In the genomic region with DNA sequence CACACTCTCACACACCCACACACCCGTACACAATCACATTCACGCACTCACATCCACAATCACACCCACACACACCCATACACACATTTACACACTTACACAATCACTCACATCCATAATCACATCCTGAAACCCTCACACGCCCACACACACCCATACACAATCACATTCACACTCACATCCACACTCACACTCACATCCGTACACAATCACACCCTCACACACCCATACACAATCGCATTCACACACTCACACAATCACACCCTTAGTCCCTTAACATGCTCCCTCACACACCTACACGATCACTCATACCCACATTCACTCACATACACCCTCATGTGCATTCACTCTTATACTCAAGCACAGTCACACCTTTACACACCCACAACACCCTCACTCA, we compare ENCODE assay signal across 15 cellular contexts.
DNase-seq lines count a peak whose midpoint lies in the region; ATAC-seq, FAIRE-seq and TF ChIP-seq lines count a peak whose summit lies in the region.
"Had no signal": no experiment of that assay in that cellular context is flagged by ENCODE, and none has a peak within 500 bp of the region (broad histone marks: within the 10 kb centered on the region; RNA-seq: fewer than 3 reads in every experiment).

No MANE protein-coding gene starts in this region.

- H4K20me1 ChIP-seq in H1 (replicated peaks in 1 of 2; ENCODE audit: control insufficient read depth in 1 of 2, insufficient read depth in 2 of 2, low read length in 2 of 2) = peaks cover 0 to 6% of the 10 kb centered on the region in 2 experiments

- peak overlapping the region; percentile 22 for H3K56ac ChIP-seq in H1 (replicated peaks; ENCODE audit: insufficient read length, low read depth, low read length)

- peak overlapping the region; percentile 58 for H4K91ac ChIP-seq in H1 (replicated peaks; ENCODE audit: insufficient read length, low read length)

- H4K8ac ChIP-seq in H1 (ENCODE audit: extremely low read depth, insufficient read depth, low read length) = no peak overlapping the region

- TF ChIP-seq POLR2A in H1 (IDR thresholded peaks at IDR 0.05; ENCODE audit: control extremely low read depth in 1 of 2, low read depth in 2 of 2, low read length in 2 of 2) = no peak
- no peak for TF ChIP-seq POLR2A in esophagus muscularis mucosa (IDR thresholded peaks at IDR 0.05; ENCODE audit: low read depth)

- H3K18ac ChIP-seq in H1 (ENCODE audit: extremely low read depth, low read length) = no peak overlapping the region

- TF ChIP-seq EP300 in H1 (IDR thresholded peaks at IDR 0.05; ENCODE audit: borderline replicate concordance in 1 of 2, low read depth in 2 of 2, low read length in 2 of 2) (no peak), esophagus muscularis mucosa (IDR thresholded peaks at IDR 0.05) (no peak)

- TF ChIP-seq RAD21 in H1 (IDR thresholded peaks at IDR 0.05 in 1 of 2, conservative IDR thresholded peaks at IDR 0.05 in 1 of 2; ENCODE audit: low read depth in 2 of 2, low read length in 2 of 2) = no peak

- peaks cover 4% of the 10 kb centered on the region for H3K79me1 ChIP-seq in H1 (ENCODE audit: low read depth, low read length)

- H3K4me1 ChIP-seq in HEK293 (ENCODE audit: control insufficient read depth, insufficient read depth, low read length) (peaks cover 3% of the 10 kb centered on the region; the same call in 1 of the 2 replicates), H1 (replicated peaks in 1 of 4; ENCODE audit: control insufficient read depth in 3 of 4, insufficient read depth in 4 of 4, low read length in 3 of 4) (peaks cover 0 to 2% (median 0%) of the 10 kb centered on the region in 4 experiments; a peak in 1 of 7 replicates), tibial artery (peaks cover 0 to 17% (median 12%) of the 10 kb centered on the region in 4 donors), esophagus muscularis mucosa (peaks cover 13 to 44% (median 32%) of the 10 kb centered on the region in 4 donors)

- H2BK12ac ChIP-seq in H1 (ENCODE audit: low read depth, low read length) = peak overlapping the region; percentile 62

- H3K23me2 ChIP-seq in H1 (ENCODE audit: low read depth, low read length) = peaks cover 12% of the 10 kb centered on the region; the same call in 1 of the 2 replicates

- CTCF ChIA-PET in HEK293 (lab: Yijun Ruan, JAX) = no interaction called here
- CTCF ChIA-PET in RWPE1 (lab: Yijun Ruan, JAX) = interaction anchor here (0.7 kb wide), 1 partner anchor 14 kb away, joined by 3 read pairs; no protein-coding TSS in a partner anchor
- CTCF ChIA-PET in H1 (lab: Charles Lee; ENCODE audit: partially characterized antibody) = interaction anchor here (1.7 kb wide), 1 partner anchor 175 kb away, joined by 5 read pairs; no protein-coding TSS in a partner anchor

- H3K4me3 ChIP-seq in HEK293 (ENCODE audit: low read depth, low read length) (no peak overlapping the region), H1 (ENCODE audit: extremely low read depth in 1 of 4, insufficient read depth in 2 of 4, low read depth in 3 of 4, low read length in 4 of 4) (no peak overlapping the region), tibial artery (no peak overlapping the region), esophagus muscularis mucosa (no peak overlapping the region)
- H3K4me3 ChIP-seq: BLaER1 treated with 17β-estradiol and CSF1 and Interleukin-3, amounts not matched to agents 10 nM and 100 nM; HAP-1 had no signal

- H4K5ac ChIP-seq in H1 (ENCODE audit: insufficient read length, low read depth, low read length) = no peak overlapping the region

- POLR2A ChIA-PET in HEK293 (lab: Yijun Ruan, JAX) = no interaction called here
- POLR2A ChIA-PET in RWPE1 (lab: Yijun Ruan, JAX; ENCODE audit: low non-redundant PET) = no interaction called here
- POLR2A ChIA-PET in H1 (lab: Charles Lee; ENCODE audit: partially characterized antibody) = no interaction called here

- no peak for ATAC-seq in GM19351 (IDR thresholded peaks at IDR 0.05; ENCODE audit: unreplicated experiment)

- FAIRE-seq in H1 (lab: Jason Lieb, UNC) = no peak

- intact Hi-C loops in tibial artery (cut with DNase I; ENCODE audit: low total_unique reads) (no loop called here), esophagus muscularis mucosa (cut with DNase I) (loop anchor here (5.0 kb wide), 1 partner anchor 110 kb away; the partner anchor contains the start of gene ASAP2)

- H3K36me3 ChIP-seq in HEK293 (ENCODE audit: control insufficient read depth in 2 of 2, insufficient read depth in 1 of 2, low read length in 2 of 2) (peaks cover 0 to 2% of the 10 kb centered on the region in 2 experiments; a peak in 2 of 3 replicates), H1 (ENCODE audit: control insufficient read depth in 2 of 4, insufficient read depth in 4 of 4, low read length in 3 of 4) (no peaks in the 10 kb centered on the region; a peak in 1 of 8 replicates), tibial artery (peaks cover 0 to under 1% (median 0%) of the 10 kb centered on the region in 3 donors), esophagus muscularis mucosa (no peaks in the 10 kb centered on the region)
- H3K36me3 ChIP-seq: HAP-1 had no signal

- H3K79me2 ChIP-seq in H1 (ENCODE audit: control insufficient read depth in 1 of 2, insufficient read depth in 2 of 2, low read length in 2 of 2) = no peaks in the 10 kb centered on the region; a peak in 1 of 4 replicates

- H3K9me3 ChIP-seq in HEK293 (ENCODE audit: control insufficient read depth, insufficient read depth, low read depth, low read length) = no peaks in the 10 kb centered on the region
- H3K9me3 ChIP-seq in H1 (ENCODE audit: insufficient read depth in 2 of 2, low read depth in 1 of 2, low read length in 1 of 2) = no peaks in the 10 kb centered on the region
- H3K9me3 ChIP-seq in tibial artery = no peaks in the 10 kb centered on the region
- no peaks in the 10 kb centered on the region for H3K9me3 ChIP-seq in esophagus muscularis mucosa
- H3K9me3 ChIP-seq: HAP-1 had no signal

- no peak overlapping the region for H3K14ac ChIP-seq in H1 (ENCODE audit: insufficient read length)

- H2AK5ac ChIP-seq in H1 (ENCODE audit: low read depth, low read length) = peak overlapping the region; percentile 94; the same call in 1 of the 2 replicates

- peak overlapping the region; percentile 69 for H3K4ac ChIP-seq in H1 (replicated peaks; ENCODE audit: insufficient read length, low read depth, low read length)

- TF ChIP-seq CTCF in HEK293 (tag by site-specific recombination; IDR thresholded peaks at IDR 0.05) = no peak
- no peak for TF ChIP-seq CTCF in RWPE1 (conservative IDR thresholded peaks at IDR 0.05; ENCODE audit: low read depth)
- no peak for TF ChIP-seq CTCF in H1 (IDR thresholded peaks at IDR 0.05; ENCODE audit: control extremely low read depth in 1 of 3, insufficient read depth in 1 of 3, low read depth in 1 of 3, low read length in 3 of 3)
- no peak for TF ChIP-seq CTCF in tibial artery (IDR thresholded peaks at IDR 0.05)
- TF ChIP-seq CTCF in esophagus muscularis mucosa (IDR thresholded peaks at IDR 0.05) = no peak

- H2BK15ac ChIP-seq in H1 (ENCODE audit: low read length) = 0 out of 2 replicates have a peak overlapping the region, but pooled peaks have one; percentile 47

- no peak overlapping the region for H3K27ac ChIP-seq in HEK293 (ENCODE audit: extremely low read depth, low read depth, low read length)
- peak overlapping the region; percentile 89 for H3K27ac ChIP-seq in RWPE1
- no peak overlapping the region for H3K27ac ChIP-seq in H1 (ENCODE audit: low read depth, low read length)
- no peak overlapping the region for H3K27ac ChIP-seq in tibial artery
- H3K27ac ChIP-seq in esophagus muscularis mucosa (replicated peaks in 1 of 4) = no peak overlapping the region
- H3K27ac ChIP-seq: BLaER1 treated with 17β-estradiol and CSF1 and Interleukin-3, amounts not matched to agents 10 nM and 100 nM had no signal

- no peak for DNase-seq in RWPE1 (ENCODE audit: low spot score)
- DNase-seq in H1 (ENCODE audit: low read depth in 1 of 2, low spot score in 2 of 2) = no peak
- peak; percentile 14 for DNase-seq in mesenteric fat pad (ENCODE audit: low spot score)
- no peak for DNase-seq in DMS79 (lab: John Stamatoyannopoulos, UW)
- no peak for DNase-seq in tibial artery
- no peak for DNase-seq in esophagus muscularis mucosa (ENCODE audit: extremely low spot score)
- DNase-seq: ACHN; CD4-positive, CD25-positive, alpha-beta regulatory T cell; DMS53; GOT3; HFFc6 had no signal

- no peak overlapping the region for H3K23ac ChIP-seq in H1 (ENCODE audit: insufficient read length)

- 0 out of 2 replicates have a peak overlapping the region, but pooled peaks have one; percentile 45 for H2BK5ac ChIP-seq in H1 (ENCODE audit: low read depth, low read length)

- H2BK120ac ChIP-seq in H1 (replicated peaks; ENCODE audit: low read depth, low read length) = no peak overlapping the region

- H3K27me3 ChIP-seq in H1 (replicated peaks in 1 of 4; ENCODE audit: control insufficient read depth in 3 of 4, extremely low read depth in 1 of 4, insufficient read depth in 3 of 4, low read length in 3 of 4) (no peaks in the 10 kb centered on the region), tibial artery (no peaks in the 10 kb centered on the region), esophagus muscularis mucosa (no peaks in the 10 kb centered on the region)
- H3K27me3 ChIP-seq: BLaER1 treated with 17β-estradiol and CSF1 and Interleukin-3, amounts not matched to agents 10 nM and 100 nM had no signal

- 87 to 100% methylated on average over 6 of the region's 6 CpGs for WGBS in H1 (ENCODE audit: extremely low coverage in 1 of 2, insufficient coverage in 1 of 2, insufficient read length in 1 of 2, insufficient replicate concordance in 2 of 2, low coverage in 1 of 2, low lambda C conversion rate in 2 of 2, missing lambda C conversion rate in 1 of 2), 2 experiments
- 93% methylated on average over 6 of the region's 6 CpGs for WGBS in esophagus muscularis mucosa

- H2BK20ac ChIP-seq in H1 (ENCODE audit: low read length) = no peak overlapping the region

- peak overlapping the region in 1 of 4 experiments; percentile 54; a peak in 1 of 7 replicates for H3K9ac ChIP-seq in H1 (replicated peaks in 1 of 4; ENCODE audit: extremely low read depth in 1 of 4, low read depth in 3 of 4, low read length in 3 of 4)
- H3K9ac ChIP-seq: BLaER1 treated with 17β-estradiol and CSF1 and Interleukin-3, amounts not matched to agents 10 nM and 100 nM had no signal

- no peak overlapping the region for H3K4me2 ChIP-seq in H1 (ENCODE audit: insufficient read depth in 1 of 2, low read depth in 2 of 2, low read length in 2 of 2)
- H3K4me2 ChIP-seq: BLaER1 treated with 17β-estradiol and CSF1 and Interleukin-3, amounts not matched to agents 10 nM and 100 nM had no signal

- H2AFZ ChIP-seq in H1 (ENCODE audit: low read length) = no peak overlapping the region

TF ChIP-seq in HEK293, 187 proteins besides CTCF, POLR2A, EP300 and RAD21 (continues in another document):
- peak; percentile 97 for TF ChIP-seq ZFHX2 (tag by site-specific recombination; conservative IDR thresholded peaks at IDR 0.05)
- TF ChIP-seq EGR2 (tag by site-specific recombination; IDR thresholded peaks at IDR 0.05; ENCODE audit: low read depth) = peak; percentile 92
- TF ChIP-seq ZNF585B (tag by site-specific recombination; IDR thresholded peaks at IDR 0.05) = no peak

TF ChIP-seq in H1, 55 proteins besides CTCF, POLR2A, EP300 and RAD21 (continues in another document):
- no peak for TF ChIP-seq PHF8 (conservative IDR thresholded peaks at IDR 0.05; ENCODE audit: low read depth, low read length)
- TF ChIP-seq RNF2 (IDR thresholded peaks at IDR 0.05; ENCODE audit: borderline replicate concordance, low read depth, low read length, missing control alignments, poor library complexity, severe bottlenecking) = no peak
- no peak for TF ChIP-seq NANOG (IDR thresholded peaks at IDR 0.05; ENCODE audit: insufficient read depth, low read depth, low read length, poor library complexity, severe bottlenecking)
